Comparison of ENCODE assay signal across 1 cellular context in genomic region chr11:73344191-73344607, GRCh38.
TF ChIP-seq lines count a peak whose summit lies in the region.

No MANE protein-coding gene starts in this region.

TF ChIP-seq in GM23338, 12 proteins besides CTCF, POLR2A, EP300 and RAD21 (continued from another document):
- TF ChIP-seq REST (IDR thresholded peaks at IDR 0.05; ENCODE audit: unreplicated experiment), result no peak
- no peak for TF ChIP-seq ZNF462 (CRISPR knock-in tag; IDR thresholded peaks at IDR 0.05)
- no peak for TF ChIP-seq POLR2AphosphoS5 (IDR thresholded peaks at IDR 0.05; ENCODE audit: low read depth)
- TF ChIP-seq JUNB (IDR thresholded peaks at IDR 0.05; ENCODE audit: unreplicated experiment), result no peak
- no peak for TF ChIP-seq NANOG (IDR thresholded peaks at IDR 0.05; ENCODE audit: borderline replicate concordance)
- no peak for TF ChIP-seq EZH2phosphoT487 (IDR thresholded peaks at IDR 0.05; ENCODE audit: unreplicated experiment)
- TF ChIP-seq ZNF114 (CRISPR knock-in tag; IDR thresholded peaks at IDR 0.05), result no peak
